Comparison of ENCODE assay signal across 8 cellular contexts in genomic region chr10:5442056-5442989, GRCh38. TPM values are rescaled to one million over a fixed set of nuclear protein-coding genes. Genes with fewer than 3 reads are reported as not detected.
DNase-seq lines count a peak whose midpoint lies in the region; ATAC-seq and TF ChIP-seq lines count a peak whose summit lies in the region.

No MANE protein-coding gene starts in this region.

- DNase-seq in AG04450 (ENCODE audit: low read depth, low spot score) (no peak), ELR (ENCODE audit: low read depth) (peak; percentile 68), NCI-H2227 (lab: John Stamatoyannopoulos, UW; ENCODE audit: unreplicated experiment) (peak; percentile 28), immature natural killer cell (peak; percentile 22 to 52 (median 39)), stomach (no peak), posterior vena cava (ENCODE audit: low spot score) (no peak)
- no peak for DNase-seq in activated T-helper 2 cell treated with anti-CD3 and anti-CD28 coated beads, Interferon-gamma antibody, Interleukin-2, Interleukin-4, amounts not matched to agents 10 μg/mL and 5 μg/mL and 100 μg/mL, durations not matched to agents 14 hours and 24 hours and 36 hours (ENCODE audit: low spot score)

- no peak for TF ChIP-seq EP300 in stomach (IDR thresholded peaks at IDR 0.05)

- no peak for ATAC-seq in HG02973 (IDR thresholded peaks at IDR 0.05; ENCODE audit: unreplicated experiment)

- H3K27ac ChIP-seq in AG04450 (ENCODE audit: low read depth, low read length) (no peak overlapping the region), stomach (no peak overlapping the region)

- H3K27me3 Mint-ChIP-seq in activated T-helper 2 cell treated with anti-CD3 and anti-CD28 coated beads, Interferon-gamma antibody, Interleukin-2, Interleukin-4, amounts not matched to agents 10 μg/mL and 5 μg/mL and 100 μg/mL, durations not matched to agents 14 hours and 24 hours and 36 hours (ENCODE audit: low read depth), result no peaks in the 10 kb centered on the region
- H3K27me3 Mint-ChIP-seq in immature natural killer cell (ENCODE audit: low read depth in 3 of 3), result no peaks in the 10 kb centered on the region

- no peak overlapping the region for H3K4me3 ChIP-seq in AG04450 (ENCODE audit: low read depth, low read length)
- H3K4me3 ChIP-seq in stomach, result no peak overlapping the region

- WGBS in stomach, 5 donors, result 59 to 65% (median 63%) methylated on average over 9 of the region's 9 CpGs

- peaks cover 4 to 61% (median 35%) of the 10 kb centered on the region in 4 donors for H3K4me1 ChIP-seq in stomach

- no peaks in the 10 kb centered on the region for H3K9me3 ChIP-seq in AG04450 (ENCODE audit: control insufficient read depth, insufficient read depth, low read length)
- H3K9me3 ChIP-seq in stomach, result no peaks in the 10 kb centered on the region

- H3K36me3 ChIP-seq in stomach, result peaks cover 0 to 3% (median 0%) of the 10 kb centered on the region in 4 donors

- H3K27ac Mint-ChIP-seq in activated T-helper 2 cell treated with anti-CD3 and anti-CD28 coated beads, Interferon-gamma antibody, Interleukin-2, Interleukin-4, amounts not matched to agents 10 μg/mL and 5 μg/mL and 100 μg/mL, durations not matched to agents 14 hours and 24 hours and 36 hours, result peak overlapping the region; percentile 41
- H3K27ac Mint-ChIP-seq in immature natural killer cell, result no peak overlapping the region

- no peaks in the 10 kb centered on the region for H3K9me3 Mint-ChIP-seq in activated T-helper 2 cell treated with anti-CD3 and anti-CD28 coated beads, Interferon-gamma antibody, Interleukin-2, Interleukin-4, amounts not matched to agents 10 μg/mL and 5 μg/mL and 100 μg/mL, durations not matched to agents 14 hours and 24 hours and 36 hours
- H3K9me3 Mint-ChIP-seq in immature natural killer cell, result no peaks in the 10 kb centered on the region

- intact Hi-C loops in activated T-helper 2 cell treated with anti-CD3 and anti-CD28 coated beads, Interferon-gamma antibody, Interleukin-2, Interleukin-4, amounts not matched to agents 10 μg/mL and 5 μg/mL and 100 μg/mL, durations not matched to agents 14 hours and 24 hours and 36 hours (cut with micrococcal nuclease), result loop anchor here (1.0 to 10.0 kb wide), 6 partner anchors 181 to 618 kb away; partner anchors contain the start of genes AKR1E2, FBH1 and GDI2
- intact Hi-C loops in stomach (cut with DNase I; ENCODE audit: low total_unique reads) (loop anchor here (5.0 kb wide), 1 partner anchor 185 kb away; no protein-coding TSS in a partner anchor), posterior vena cava (cut with DNase I) (loop anchor here in 1 of 2 donors (5.0 kb wide), 1 partner anchor 180 kb away; no protein-coding TSS in a partner anchor)

- TF ChIP-seq CTCF in AG04450 (IDR thresholded peaks at IDR 0.05; ENCODE audit: low read depth, low read length) (peak; percentile 73), stomach (IDR thresholded peaks at IDR 0.05) (peak in 5 of 7 experiments; percentile 54 to 78 (median 60))

- H3K27me3 ChIP-seq in AG04450 (ENCODE audit: control insufficient read depth, insufficient read depth, low read length), result no peaks in the 10 kb centered on the region
- H3K27me3 ChIP-seq in stomach, result no peaks in the 10 kb centered on the region

- H3K4me1 Mint-ChIP-seq in activated T-helper 2 cell treated with anti-CD3 and anti-CD28 coated beads, Interferon-gamma antibody, Interleukin-2, Interleukin-4, amounts not matched to agents 10 μg/mL and 5 μg/mL and 100 μg/mL, durations not matched to agents 14 hours and 24 hours and 36 hours (ENCODE audit: low read depth), result peaks cover 43% of the 10 kb centered on the region
- H3K4me1 Mint-ChIP-seq in immature natural killer cell, result peaks cover 12 to 15% of the 10 kb centered on the region in 2 donors

- H3K36me3 Mint-ChIP-seq in activated T-helper 2 cell treated with anti-CD3 and anti-CD28 coated beads, Interferon-gamma antibody, Interleukin-2, Interleukin-4, amounts not matched to agents 10 μg/mL and 5 μg/mL and 100 μg/mL, durations not matched to agents 14 hours and 24 hours and 36 hours (ENCODE audit: low read depth), result peaks cover 8% of the 10 kb centered on the region
- H3K36me3 Mint-ChIP-seq in immature natural killer cell, result no peaks in the 10 kb centered on the region

- CTCF ChIA-PET in AG04450 (lab: Charles Lee), result interaction anchor here (0.6 to 11.1 kb wide), 39 partner anchors 8 to 669 kb away, joined by 3 to 309 read pairs (median 4); no protein-coding TSS in a partner anchor

- no peak for TF ChIP-seq POLR2A in stomach (IDR thresholded peaks at IDR 0.05)

- no peak overlapping the region for H3K4me3 Mint-ChIP-seq in activated T-helper 2 cell treated with anti-CD3 and anti-CD28 coated beads, Interferon-gamma antibody, Interleukin-2, Interleukin-4, amounts not matched to agents 10 μg/mL and 5 μg/mL and 100 μg/mL, durations not matched to agents 14 hours and 24 hours and 36 hours (ENCODE audit: low read depth)
- H3K4me3 Mint-ChIP-seq in immature natural killer cell, result no peak overlapping the region

- POLR2A ChIA-PET in AG04450 (lab: Yijun Ruan, JAX), result interaction anchor here (0.6 kb wide), 1 partner anchor 178 kb away, joined by 3 read pairs; no protein-coding TSS in a partner anchor

RNA-seq across cellular contexts. Expression of gene NET1, which starts 30.0 kb away (rescaled TPM):
- polyA plus RNA-seq in AG04450 (2011; rRNA removed) (39.1 and 46.8 TPM in 2 replicates), immature natural killer cell (1 to 10 TPM; 1.5 to 2.3 (median 2.3) TPM), stomach (100 to 1,000 TPM in 1 of 3 donors, 10 to 100 TPM in 2; 50.2 to 122 (median 89.6) TPM)
- 95.1 and 112 TPM in 2 replicates for polyA minus RNA-seq in AG04450 (2011; rRNA and poly(A)+ RNA removed)
- 41.3 and 43.3 TPM in 2 replicates for total RNA-seq in activated T-helper 2 cell treated with anti-CD3 and anti-CD28 coated beads, Interferon-gamma antibody, Interleukin-2, Interleukin-4, amounts not matched to agents 10 μg/mL and 5 μg/mL and 100 μg/mL, durations not matched to agents 14 hours and 24 hours and 36 hours
- total RNA-seq in stomach (100 to 1,000 TPM in 1 of 5 donors, 10 to 100 TPM in 4; 60.0 to 246 (median 83.4) TPM), posterior vena cava (100 to 1,000 TPM in 1 of 2 donors, 10 to 100 TPM in 1; 99.3 to 113 TPM)

RNA-seq across cellular contexts. Expression of gene TUBAL3, which starts 37.7 kb away (rescaled TPM):
- polyA plus RNA-seq in AG04450 (2011; rRNA removed), result not detected in 2 replicates
- polyA minus RNA-seq in AG04450 (2011; rRNA and poly(A)+ RNA removed), result not detected in 2 replicates
- total RNA-seq in activated T-helper 2 cell treated with anti-CD3 and anti-CD28 coated beads, Interferon-gamma antibody, Interleukin-2, Interleukin-4, amounts not matched to agents 10 μg/mL and 5 μg/mL and 100 μg/mL, durations not matched to agents 14 hours and 24 hours and 36 hours, result not detected in 2 replicates
- polyA plus RNA-seq in immature natural killer cell, result not detected
- total RNA-seq in stomach, result 10 to 100 TPM in 1 of 5 donors, 1 to 10 TPM in 1, not detected in 3; 1.7 to 11.3 TPM
- polyA plus RNA-seq in stomach, result under 1 TPM in 2 of 3 donors, not detected in 1; 0.13 to 0.19 TPM
- total RNA-seq in posterior vena cava, result not detected

RNA-seq across cellular contexts. Expression of gene CALML5, which starts 57.0 kb away (rescaled TPM):
- polyA plus RNA-seq in AG04450 (2011; rRNA removed) (not detected in 2 replicates), immature natural killer cell (not detected), stomach (10 to 100 TPM in 1 of 3 donors, 1 to 10 TPM in 1, not detected in 1; 2.4 to 16.2 TPM)
- polyA minus RNA-seq in AG04450 (2011; rRNA and poly(A)+ RNA removed), result not detected in 2 replicates
- total RNA-seq in activated T-helper 2 cell treated with anti-CD3 and anti-CD28 coated beads, Interferon-gamma antibody, Interleukin-2, Interleukin-4, amounts not matched to agents 10 μg/mL and 5 μg/mL and 100 μg/mL, durations not matched to agents 14 hours and 24 hours and 36 hours, result not detected in 2 replicates
- total RNA-seq in stomach (under 1 TPM in 1 of 5 donors, not detected in 4; 0.92 TPM), posterior vena cava (not detected)

Comparison
In these comparisons a context has a peak if more than half of its experiments do, and no peak if none do; other contexts are left out.
1. DNase-seq: peak in ELR (single experiment), NCI-H2227 (single experiment) and immature natural killer cell (3 of 3); none in AG04450 (single experiment), activated T-helper 2 cell treated with anti-CD3 and anti-CD28 coated beads, Interferon-gamma antibody, Interleukin-2, Interleukin-4, amounts not matched to agents 10 μg/mL and 5 μg/mL and 100 μg/mL, durations not matched to agents 14 hours and 24 hours and 36 hours (single experiment), stomach (single experiment) and posterior vena cava (single experiment).